ENCODE assay signal across 9 cellular contexts in the genomic region with DNA sequence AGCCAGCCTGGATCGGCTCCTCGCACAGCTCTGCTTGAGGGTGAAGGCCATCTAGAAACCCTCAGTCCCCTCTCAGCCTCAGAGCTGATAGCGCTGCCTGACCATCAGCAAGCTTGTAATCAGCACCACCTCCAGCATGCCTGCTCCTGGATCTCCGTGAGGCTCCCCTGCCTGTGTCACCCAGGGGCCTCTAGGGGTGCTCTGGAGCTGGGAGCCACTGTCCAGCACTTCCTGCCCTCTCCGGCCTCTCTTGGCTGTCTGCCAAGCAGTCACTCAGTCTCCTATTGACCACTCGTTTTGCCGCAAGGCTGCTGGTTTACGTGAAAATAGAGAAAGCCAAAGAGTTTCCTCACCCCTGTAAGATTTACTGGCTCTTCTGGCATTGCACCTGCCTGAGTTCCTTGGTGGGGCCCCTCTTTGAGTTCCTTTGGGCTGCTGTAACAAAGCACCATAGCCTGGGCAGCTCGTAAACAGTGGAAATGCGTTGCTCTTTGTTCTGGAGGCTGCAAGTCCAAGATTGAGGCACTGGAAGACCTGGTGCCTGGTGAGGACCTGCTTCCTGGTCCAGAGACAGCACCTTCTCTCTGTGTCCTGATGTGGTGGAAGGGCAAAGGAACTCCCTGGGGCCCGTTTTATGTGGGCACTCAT. TPM values are rescaled to one million over a fixed set of nuclear protein-coding genes. Genes with fewer than 3 reads are reported as not detected.
DNase-seq lines count a peak whose midpoint lies in the region; ATAC-seq and TF ChIP-seq lines count a peak whose summit lies in the region.
"Had no signal": no experiment of that assay in that cellular context is flagged by ENCODE, and none has a peak within 500 bp of the region (broad histone marks: within the 10 kb centered on the region; RNA-seq: fewer than 3 reads in every experiment).

No MANE protein-coding gene starts in this region.

- H3K4me1 ChIP-seq in parathyroid adenoma: peaks cover 9% of the 10 kb centered on the region

- peak overlapping the region; percentile 51 for H3K4me2 ChIP-seq in parathyroid adenoma (ENCODE audit: low read length)

- no peaks in the 10 kb centered on the region for H3K79me2 ChIP-seq in parathyroid adenoma

- no peaks in the 10 kb centered on the region for H3K9me3 Mint-ChIP-seq in Calu3 (ENCODE audit: low read depth, unreplicated experiment)
- H3K9me3 Mint-ChIP-seq in activated CD8-positive, alpha-beta T cell treated with anti-CD3 and anti-CD28 coated beads for 36 hours: no peaks in the 10 kb centered on the region

- H3K27me3 ChIP-seq in parathyroid adenoma (ENCODE audit: control insufficient read depth, insufficient read depth, low read length): no peaks in the 10 kb centered on the region
- H3K27me3 ChIP-seq: neutrophil had no signal

- DNase-seq in Calu3 (peak; percentile 94), HuH-7.5 (ENCODE audit: low spot score) (peak; percentile 100), cardiac septum (ENCODE audit: low spot score) (peak; percentile 85)
- peak; percentile 4 for DNase-seq in activated CD8-positive, alpha-beta T cell treated with anti-CD3 and anti-CD28 coated beads for 36 hours
- no peak for DNase-seq in activated CD4-positive, alpha-beta T cell treated with anti-CD3 and anti-CD28 coated beads, Interleukin-2, amount 50 U/mL, for 4 hours

- H3K36me3 ChIP-seq in parathyroid adenoma (ENCODE audit: control insufficient read depth, insufficient read depth, low read length): no peaks in the 10 kb centered on the region

- no peak overlapping the region for H3K4me3 ChIP-seq in parathyroid adenoma (ENCODE audit: low read depth, low read length)

- CTCF ChIA-PET in Calu3 (lab: Charles Lee): interaction anchor here (0.7 to 3.0 kb wide), 7 partner anchors 17 to 135 kb away, joined by 3 to 10 read pairs (median 5); a partner anchor contains a TSS
- CTCF ChIA-PET in activated CD8-positive, alpha-beta T cell treated with anti-CD3 and anti-CD28 coated beads for 36 hours (lab: Charles Lee): no interaction called here

- no peaks in the 10 kb centered on the region for H3K9me3 ChIP-seq in parathyroid adenoma (ENCODE audit: control insufficient read depth, low read length)
- H3K9me3 ChIP-seq: neutrophil had no signal

- no peak for ATAC-seq in activated CD8-positive, alpha-beta T cell treated with anti-CD3 and anti-CD28 coated beads for 36 hours
- ATAC-seq in HG03280 (IDR thresholded peaks at IDR 0.05; ENCODE audit: unreplicated experiment) (no peak), GM18858 (IDR thresholded peaks at IDR 0.05; ENCODE audit: unreplicated experiment) (no peak)

- H3K27ac Mint-ChIP-seq in Calu3 (ENCODE audit: unreplicated experiment): peak overlapping the region; percentile 75
- H3K27ac Mint-ChIP-seq in activated CD8-positive, alpha-beta T cell treated with anti-CD3 and anti-CD28 coated beads for 36 hours: no peak overlapping the region

- POLR2A ChIA-PET in activated CD8-positive, alpha-beta T cell treated with anti-CD3 and anti-CD28 coated beads for 36 hours (lab: Charles Lee): no interaction called here

- no TSS peak for BruUV-seq in Calu3 (replicated peaks; lab: Mats Ljungman, UMichigan)

- intact Hi-C loops in Calu3 (cut with micrococcal nuclease; ENCODE audit: unreplicated experiment) (loop anchor here (10.0 kb wide), 1 partner anchor 100 kb away; no protein-coding TSS in a partner anchor), cardiac septum (cut with DNase I) (loop anchor here (10.0 kb wide), 1 partner anchor 230 kb away; no protein-coding TSS in a partner anchor)
- intact Hi-C loops in activated CD8-positive, alpha-beta T cell treated with anti-CD3 and anti-CD28 coated beads for 36 hours (cut with micrococcal nuclease): no loop called here

- peak overlapping the region; percentile 70 for H3K4me3 Mint-ChIP-seq in Calu3 (ENCODE audit: low read depth, unreplicated experiment)
- H3K4me3 Mint-ChIP-seq in activated CD8-positive, alpha-beta T cell treated with anti-CD3 and anti-CD28 coated beads for 36 hours: no peak overlapping the region

- H2AFZ ChIP-seq in parathyroid adenoma: peak overlapping the region; percentile 69

- TF ChIP-seq CTCF in Calu3 (IDR thresholded peaks at IDR 0.05; ENCODE audit: unreplicated experiment): peak; percentile 80
- no peak for TF ChIP-seq CTCF in activated CD8-positive, alpha-beta T cell treated with anti-CD3 and anti-CD28 coated beads for 36 hours (IDR thresholded peaks at IDR 0.05)
- TF ChIP-seq CTCF in parathyroid adenoma (IDR thresholded peaks at IDR 0.05): peak; percentile 91

- no peak overlapping the region for H3K27ac ChIP-seq in parathyroid adenoma
- H3K27ac ChIP-seq: neutrophil had no signal

- no peaks in the 10 kb centered on the region for H3K27me3 Mint-ChIP-seq in Calu3 (ENCODE audit: unreplicated experiment)
- no peaks in the 10 kb centered on the region for H3K27me3 Mint-ChIP-seq in activated CD8-positive, alpha-beta T cell treated with anti-CD3 and anti-CD28 coated beads for 36 hours

- peaks cover 28% of the 10 kb centered on the region for H3K36me3 Mint-ChIP-seq in Calu3 (ENCODE audit: insufficient read depth, unreplicated experiment)
- H3K36me3 Mint-ChIP-seq in activated CD8-positive, alpha-beta T cell treated with anti-CD3 and anti-CD28 coated beads for 36 hours (ENCODE audit: low read depth): no peaks in the 10 kb centered on the region

- H3K4me1 Mint-ChIP-seq in Calu3 (ENCODE audit: low read depth, unreplicated experiment): peaks cover 45% of the 10 kb centered on the region
- peaks cover 4% of the 10 kb centered on the region for H3K4me1 Mint-ChIP-seq in activated CD8-positive, alpha-beta T cell treated with anti-CD3 and anti-CD28 coated beads for 36 hours (ENCODE audit: low read depth)

- no peak overlapping the region for H3K9ac ChIP-seq in parathyroid adenoma

RNA-seq across cellular contexts. Expression of a gene that starts 17.9 kb away (rescaled TPM):
- total RNA-seq in Calu3 (2022) (49.3 and 52.6 TPM in 2 replicates), cardiac septum (24.3 TPM)
- 10 to 100 TPM; 26.8 to 29.1 TPM for total RNA-seq in activated CD8-positive, alpha-beta T cell treated with anti-CD3 and anti-CD28 coated beads for 36 hours

RNA-seq across cellular contexts. Expression of a gene that starts 20.9 kb away (rescaled TPM):
- 40.3 and 49.4 TPM in 2 replicates for total RNA-seq in Calu3 (2022)
- 10 to 100 TPM; 14.4 to 14.6 TPM for total RNA-seq in activated CD8-positive, alpha-beta T cell treated with anti-CD3 and anti-CD28 coated beads for 36 hours
- total RNA-seq in cardiac septum: 1.5 TPM

RNA-seq across cellular contexts. Expression of a gene that starts 36.1 kb away (rescaled TPM):
- 80.6 and 82.9 TPM in 2 replicates for total RNA-seq in Calu3 (2022)
- total RNA-seq in activated CD8-positive, alpha-beta T cell treated with anti-CD3 and anti-CD28 coated beads for 36 hours: 10 to 100 TPM; 39.1 to 40.5 TPM
- 73.8 TPM for total RNA-seq in cardiac septum

RNA-seq across cellular contexts. Expression of a gene that starts 44.3 kb away (rescaled TPM):
- total RNA-seq in Calu3 (2022): 5.1 and 8.5 TPM in 2 replicates
- total RNA-seq in activated CD8-positive, alpha-beta T cell treated with anti-CD3 and anti-CD28 coated beads for 36 hours: 1 to 10 TPM; 4.5 to 6.2 TPM
- 9.7 TPM for total RNA-seq in cardiac septum

RNA-seq across cellular contexts. Expression of a gene that starts 46.6 kb away (rescaled TPM):
- total RNA-seq in Calu3 (2022): 34.9 and 38.2 TPM in 2 replicates
- total RNA-seq in activated CD8-positive, alpha-beta T cell treated with anti-CD3 and anti-CD28 coated beads for 36 hours: 10 to 100 TPM; 14.5 to 18.6 TPM
- 8.2 TPM for total RNA-seq in cardiac septum

Comparison
In these comparisons a context has a peak if more than half of its experiments do, and no peak if none do; other contexts are left out.
1. DNase-seq: peak in Calu3 (single experiment), HuH-7.5 (single experiment), activated CD8-positive, alpha-beta T cell treated with anti-CD3 and anti-CD28 coated beads for 36 hours (single experiment) and cardiac septum (single experiment); none in activated CD4-positive, alpha-beta T cell treated with anti-CD3 and anti-CD28 coated beads, Interleukin-2, amount 50 U/mL, for 4 hours (0 of 2).